10 cellular contexts compared by ENCODE assay signal in genomic region chr17:48113201-48113676, GRCh38. TPM values are rescaled to one million over a fixed set of nuclear protein-coding genes. Genes with fewer than 3 reads are reported as not detected.
A peak's percentile ranks its signal among the peaks of the same experiment; 100 is the strongest.
DNase-seq lines count a peak whose midpoint lies in the region; ATAC-seq lines count a peak whose summit lies in the region.
"Had no signal": no experiment of that assay in that cellular context is flagged by ENCODE, and none has a peak within 500 bp of the region (broad histone marks: within the 10 kb centered on the region; RNA-seq: fewer than 3 reads in every experiment).

No MANE protein-coding gene starts in this region.

- peak overlapping the region; percentile 57 for H3K27ac ChIP-seq in KOPT-K1 (ENCODE audit: low read depth, low read length, poor library complexity, severe bottlenecking)

- peak overlapping the region; percentile 87 to 97 for H3K27ac Mint-ChIP-seq in natural killer cell treated with Interleukin-12 subunit alpha and Interleukin-12 subunit beta and Interleukin-15 and Interleukin-18, amount 100 ng/mL, for 72 hours

- H3K4me3 Mint-ChIP-seq in natural killer cell treated with Interleukin-12 subunit alpha and Interleukin-12 subunit beta and Interleukin-15 and Interleukin-18, amount 100 ng/mL, for 72 hours, result peak overlapping the region; percentile 51

- no peaks in the 10 kb centered on the region for H3K27me3 Mint-ChIP-seq in natural killer cell treated with Interleukin-12 subunit alpha and Interleukin-12 subunit beta and Interleukin-15 and Interleukin-18, amount 100 ng/mL, for 72 hours

- peak; percentile 47 to 49 for DNase-seq in activated T-cell treated with anti-CD3 and anti-CD28 coated beads, Interleukin-2, amount 50 U/mL, for 48 hours
- DNase-seq in natural killer cell treated with Interleukin-12 subunit alpha and Interleukin-12 subunit beta and Interleukin-15 and Interleukin-18, amount 100 ng/mL, for 72 hours (ENCODE audit: low spot score), result peak; percentile 81
- DNase-seq in NCI-H748 (lab: John Stamatoyannopoulos, UW; ENCODE audit: unreplicated experiment) (no peak), DMS153 treated with DMSO at 0.1 percent for 48 hours (lab: John Stamatoyannopoulos, UW; ENCODE audit: unreplicated experiment) (no peak), NCI-H446 (lab: John Stamatoyannopoulos, UW) (no peak)
- DNase-seq: NCI-H1092 treated with DMSO at 0.1 percent for 48 hours had no signal

- ATAC-seq in GM18517 (IDR thresholded peaks at IDR 0.05; ENCODE audit: unreplicated experiment) (peak; percentile 34), HG02938 (IDR thresholded peaks at IDR 0.05; ENCODE audit: unreplicated experiment) (no peak)
- ATAC-seq in natural killer cell treated with Interleukin-12 subunit alpha and Interleukin-12 subunit beta and Interleukin-15 and Interleukin-18, amount 100 ng/mL, for 72 hours, result peak; percentile 86 to 89

- H3K4me1 Mint-ChIP-seq in natural killer cell treated with Interleukin-12 subunit alpha and Interleukin-12 subunit beta and Interleukin-15 and Interleukin-18, amount 100 ng/mL, for 72 hours (ENCODE audit: low read depth in 2 of 2), result peaks cover 38 to 44% of the 10 kb centered on the region in 2 donors

- H3K9me3 ChIP-seq in KOPT-K1 (ENCODE audit: insufficient read depth, low read length, poor library complexity, severe bottlenecking), result no peaks in the 10 kb centered on the region
- H3K9me3 ChIP-seq: adrenal gland had no signal

- H3K36me3 Mint-ChIP-seq in natural killer cell treated with Interleukin-12 subunit alpha and Interleukin-12 subunit beta and Interleukin-15 and Interleukin-18, amount 100 ng/mL, for 72 hours, result peaks cover 16% of the 10 kb centered on the region

- H3K36me3 ChIP-seq in KOPT-K1 (ENCODE audit: insufficient read depth, low read length), result peaks cover 35% of the 10 kb centered on the region

- peaks cover 3% of the 10 kb centered on the region for H3K9me3 Mint-ChIP-seq in natural killer cell treated with Interleukin-12 subunit alpha and Interleukin-12 subunit beta and Interleukin-15 and Interleukin-18, amount 100 ng/mL, for 72 hours

RNA-seq across cellular contexts. Expression of gene SNX11, which starts 5.7 kb away (rescaled TPM):
- total RNA-seq in natural killer cell treated with Interleukin-12 subunit alpha and Interleukin-12 subunit beta and Interleukin-15 and Interleukin-18, amount 100 ng/mL, for 72 hours, result 100 to 1,000 TPM in 1 of 2 donors, 10 to 100 TPM in 1; 82.2 to 164 TPM

RNA-seq across cellular contexts. Expression of gene CBX1, which starts 12.0 kb away (rescaled TPM):
- total RNA-seq in natural killer cell treated with Interleukin-12 subunit alpha and Interleukin-12 subunit beta and Interleukin-15 and Interleukin-18, amount 100 ng/mL, for 72 hours, result 10 to 100 TPM; 51.8 to 58.5 TPM

Comparison
In these comparisons a context has a peak if more than half of its experiments do, and no peak if none do; other contexts are left out.
1. DNase-seq: peak in activated T-cell treated with anti-CD3 and anti-CD28 coated beads, Interleukin-2, amount 50 U/mL, for 48 hours (2 of 2) and natural killer cell treated with Interleukin-12 subunit alpha and Interleukin-12 subunit beta and Interleukin-15 and Interleukin-18, amount 100 ng/mL, for 72 hours (single experiment); none in NCI-H748 (single experiment), DMS153 treated with DMSO at 0.1 percent for 48 hours (single experiment) and NCI-H446 (0 of 2).